Comparison of ENCODE assay signal across 8 cellular contexts in genomic region chr5:101977729-101978345, GRCh38.
DNase-seq lines count a peak whose midpoint lies in the region; ATAC-seq, FAIRE-seq and TF ChIP-seq lines count a peak whose summit lies in the region.

No MANE protein-coding gene starts in this region.

- H3K27me3 Mint-ChIP-seq in WTC11 (ENCODE audit: low read depth) = no peaks in the 10 kb centered on the region
- no peaks in the 10 kb centered on the region for H3K27me3 Mint-ChIP-seq in T-helper 2 cell treated with Interferon-gamma antibody and Interleukin-4, amounts not matched to agents 5 μg/mL and 100 μg/mL, for 36 hours (ENCODE audit: low read depth)

- DNase-seq in CD1c-positive myeloid dendritic cell (ENCODE audit: extremely low spot score) = peak; percentile 51
- DNase-seq in NCI-H187 treated with DMSO at 0.1 percent for 48 hours (lab: John Stamatoyannopoulos, UW) = peak; percentile 42
- DNase-seq in WTC11 (ENCODE audit: low spot score) = no peak
- no peak for DNase-seq in keratinocyte (ENCODE audit: low read depth, low spot score)
- no peak for DNase-seq in T-helper 2 cell treated with Interferon-gamma antibody and Interleukin-4, amounts not matched to agents 5 μg/mL and 100 μg/mL, for 36 hours (ENCODE audit: low spot score)
- no peak for DNase-seq in T-helper 9 cell

- H3K4me1 ChIP-seq in keratinocyte (ENCODE audit: control insufficient read depth, extremely low read depth, insufficient read depth, low read length) = no peaks in the 10 kb centered on the region

- no peaks in the 10 kb centered on the region for H3K9me1 ChIP-seq in keratinocyte (ENCODE audit: control insufficient read depth, extremely low read depth, insufficient read depth, low read length)

- H4K20me1 ChIP-seq in keratinocyte (ENCODE audit: control insufficient read depth, extremely low read depth, insufficient read depth, low read length) = no peaks in the 10 kb centered on the region

- no peaks in the 10 kb centered on the region for H3K9me3 ChIP-seq in keratinocyte (ENCODE audit: control insufficient read depth, low read depth, low read length)

- no peak overlapping the region for H3K27ac ChIP-seq in keratinocyte (ENCODE audit: control insufficient read depth, insufficient read depth, low read length)

- no peaks in the 10 kb centered on the region for H3K27me3 ChIP-seq in keratinocyte (ENCODE audit: control insufficient read depth, extremely low read depth, insufficient read depth, low read length)

- POLR2A ChIA-PET in WTC11 (lab: Charles Lee) = no interaction called here

- ATAC-seq in GM18907 (IDR thresholded peaks at IDR 0.05; ENCODE audit: unreplicated experiment) (peak; percentile 92), HG03045 (IDR thresholded peaks at IDR 0.05; ENCODE audit: unreplicated experiment) (peak; percentile 87), WTC11 (peak; percentile 70)

- no peaks in the 10 kb centered on the region for H3K79me2 ChIP-seq in keratinocyte (ENCODE audit: control insufficient read depth, insufficient read depth, low read length)

- H3K4me3 Mint-ChIP-seq in WTC11 = no peak overlapping the region
- H3K4me3 Mint-ChIP-seq in T-helper 2 cell treated with Interferon-gamma antibody and Interleukin-4, amounts not matched to agents 5 μg/mL and 100 μg/mL, for 36 hours = no peak overlapping the region

- CTCF ChIA-PET in WTC11 (lab: Charles Lee) = interaction anchor here (0.6 to 3.2 kb wide), 11 partner anchors 9 to 1077 kb away, joined by 3 to 27 read pairs (median 4); no protein-coding TSS in a partner anchor

- H3K9me3 Mint-ChIP-seq in WTC11 = peaks cover 4% of the 10 kb centered on the region
- no peaks in the 10 kb centered on the region for H3K9me3 Mint-ChIP-seq in T-helper 2 cell treated with Interferon-gamma antibody and Interleukin-4, amounts not matched to agents 5 μg/mL and 100 μg/mL, for 36 hours

- no peaks in the 10 kb centered on the region for H3K4me1 Mint-ChIP-seq in WTC11
- no peaks in the 10 kb centered on the region for H3K4me1 Mint-ChIP-seq in T-helper 2 cell treated with Interferon-gamma antibody and Interleukin-4, amounts not matched to agents 5 μg/mL and 100 μg/mL, for 36 hours (ENCODE audit: low read depth)

- no peaks in the 10 kb centered on the region for H3K36me3 ChIP-seq in keratinocyte (ENCODE audit: control insufficient read depth in 2 of 2, extremely low read depth in 1 of 2, insufficient read depth in 2 of 2, low read length in 2 of 2)

- no peak overlapping the region for H3K4me3 ChIP-seq in keratinocyte (ENCODE audit: control insufficient read depth in 2 of 3, extremely low read depth in 1 of 3, insufficient read depth in 2 of 3, low read depth in 1 of 3, low read length in 3 of 3)

- no peak overlapping the region for H2AFZ ChIP-seq in keratinocyte (ENCODE audit: control insufficient read depth, low read length)

- H3K9ac ChIP-seq in keratinocyte (ENCODE audit: control insufficient read depth, extremely low read depth, insufficient read depth, low read length) = no peak overlapping the region

- H3K4me2 ChIP-seq in keratinocyte (ENCODE audit: control insufficient read depth, extremely low read depth, insufficient read depth, low read depth, low read length) = no peak overlapping the region

- no peaks in the 10 kb centered on the region for H3K36me3 Mint-ChIP-seq in WTC11
- no peaks in the 10 kb centered on the region for H3K36me3 Mint-ChIP-seq in T-helper 2 cell treated with Interferon-gamma antibody and Interleukin-4, amounts not matched to agents 5 μg/mL and 100 μg/mL, for 36 hours (ENCODE audit: low read depth)

- no peak overlapping the region for H3K27ac Mint-ChIP-seq in WTC11
- no peak overlapping the region for H3K27ac Mint-ChIP-seq in T-helper 2 cell treated with Interferon-gamma antibody and Interleukin-4, amounts not matched to agents 5 μg/mL and 100 μg/mL, for 36 hours

- peak; percentile 56 for FAIRE-seq in keratinocyte (lab: Jason Lieb, UNC)

- TF ChIP-seq CTCF in WTC11 (IDR thresholded peaks at IDR 0.05) (peak; percentile 51), keratinocyte (optimal IDR thresholded peaks at IDR 0.05 in 1 of 3, IDR thresholded peaks at IDR 0.05 in 1 of 3, conservative IDR thresholded peaks at IDR 0.05 in 1 of 3; ENCODE audit: extremely low read depth in 1 of 3, insufficient read depth in 2 of 3, low read length in 3 of 3) (peak in 2 of 3 experiments; percentile 52 to 56)

- dilution Hi-C loops in keratinocyte (cut with MboI; ENCODE audit: extremely low pct_ligation_motif_present, low sequenced_read_pairs) = no loop called here

TF ChIP-seq in WTC11, 78 proteins besides CTCF, POLR2A, EP300 and RAD21:
- no peak for TF ChIP-seq RELA (CRISPR knock-in tag; IDR thresholded peaks at IDR 0.05; ENCODE audit: borderline replicate concordance)
- TF ChIP-seq HMGXB4 (CRISPR knock-in tag; IDR thresholded peaks at IDR 0.05) = no peak
- no peak for TF ChIP-seq ATF6 (CRISPR knock-in tag; IDR thresholded peaks at IDR 0.05)

Comparison
In these comparisons a context has a peak if more than half of its experiments do, and no peak if none do; other contexts are left out.
1. DNase-seq: peak in CD1c-positive myeloid dendritic cell (single experiment) and NCI-H187 treated with DMSO at 0.1 percent for 48 hours (single experiment); none in WTC11 (single experiment), keratinocyte (single experiment), T-helper 2 cell treated with Interferon-gamma antibody and Interleukin-4, amounts not matched to agents 5 μg/mL and 100 μg/mL, for 36 hours (single experiment) and T-helper 9 cell (single experiment).
2. Peak in every context shown above with its lines, with median percentiles within 50 percentile points of each other: ATAC-seq.